ENCODE assay signal across 9 cellular contexts in the genomic region with DNA sequence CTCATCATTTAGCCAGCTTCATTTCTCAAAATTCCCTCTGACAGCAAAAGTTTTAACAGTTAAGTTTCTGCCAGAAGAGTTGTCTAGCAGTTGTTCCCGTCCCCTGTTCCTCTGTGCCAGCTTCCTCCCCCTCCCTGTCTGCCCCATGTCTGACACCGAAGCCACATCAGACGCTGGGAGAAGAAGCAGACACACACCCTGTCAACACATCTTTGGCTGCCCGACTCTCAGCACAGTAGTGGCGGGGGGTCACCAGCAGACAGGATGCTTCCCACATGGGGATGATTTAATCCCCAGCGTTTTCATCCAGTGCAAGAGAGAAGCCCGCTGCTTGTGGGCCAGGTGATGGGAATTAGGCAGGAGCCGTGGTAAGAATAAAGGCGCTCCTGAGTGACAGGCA.
DNase-seq lines count a peak whose midpoint lies in the region; ATAC-seq and TF ChIP-seq lines count a peak whose summit lies in the region.
"Had no signal": no experiment of that assay in that cellular context is flagged by ENCODE, and none has a peak within 500 bp of the region (broad histone marks: within the 10 kb centered on the region; RNA-seq: fewer than 3 reads in every experiment).

No MANE protein-coding gene starts in this region.

- H3K4me1 Mint-ChIP-seq in osteocyte (ENCODE audit: unreplicated experiment), result peaks cover 13% of the 10 kb centered on the region

- no peaks in the 10 kb centered on the region for H3K79me2 ChIP-seq in hepatocyte

- no peak overlapping the region for H2AFZ ChIP-seq in hepatocyte

- H3K27me3 ChIP-seq in hepatocyte, result peaks cover 3% of the 10 kb centered on the region

- H3K27ac Mint-ChIP-seq in osteocyte (ENCODE audit: unreplicated experiment), result no peak overlapping the region

- no peak for ATAC-seq in GM18873 (IDR thresholded peaks at IDR 0.05; ENCODE audit: low FRiP score, unreplicated experiment)
- no peak for ATAC-seq in GM21515 (IDR thresholded peaks at IDR 0.05; ENCODE audit: unreplicated experiment)
- ATAC-seq in HG02798 (IDR thresholded peaks at IDR 0.05; ENCODE audit: poor library complexity, unreplicated experiment), result no peak
- ATAC-seq: GM12878 had no signal

- H3K9me2 ChIP-seq in hepatocyte (replicated peaks; ENCODE audit: insufficient read depth), result no peaks in the 10 kb centered on the region

- no peak overlapping the region for H3K4me3 ChIP-seq in Jurkat, Clone E6-1 (ENCODE audit: low read length)
- no peak overlapping the region for H3K4me3 ChIP-seq in hepatocyte
- H3K4me3 ChIP-seq: GM12878 had no signal

- peak overlapping the region; percentile 38 for H3K4me2 ChIP-seq in hepatocyte

- H3K4me3 Mint-ChIP-seq in osteocyte (ENCODE audit: unreplicated experiment), result no peak overlapping the region

- H3K36me3 Mint-ChIP-seq in osteocyte (ENCODE audit: unreplicated experiment), result peaks cover 3% of the 10 kb centered on the region

- DNase-seq in Jurkat, Clone E6-1 (ENCODE audit: low read depth, low spot score), result peak; percentile 53
- peak; percentile 63 for DNase-seq in activated effector memory CD4-positive, alpha-beta T cell treated with anti-CD3 and anti-CD28 coated beads, Interleukin-2, amount 50 U/mL, for 16 hours
- DNase-seq in hepatocyte (ENCODE audit: low spot score) (no peak), osteocyte (ENCODE audit: extremely low spot score, unreplicated experiment) (no peak)
- DNase-seq in stimulated activated CD4-positive, alpha-beta T cell treated with anti-CD3 and anti-CD28 coated beads, Interleukin-1b, Interleukin-23, amount 100 ng/mL, for 48 hours, result peak; percentile 30

- H3K36me3 ChIP-seq in hepatocyte (replicated peaks; ENCODE audit: insufficient read depth, low read depth), result no peaks in the 10 kb centered on the region

- H3K9me3 ChIP-seq in hepatocyte (ENCODE audit: low read depth), result no peaks in the 10 kb centered on the region

- 18% methylated on average over 9 of the region's 9 CpGs for WGBS in hepatocyte (ENCODE audit: low lambda C conversion rate, missing lambda C conversion rate)

- no peak overlapping the region for H3K27ac ChIP-seq in hepatocyte

- no peak for TF ChIP-seq CTCF in hepatocyte (IDR thresholded peaks at IDR 0.05; ENCODE audit: poor library complexity)
- no peak for TF ChIP-seq CTCF in osteocyte (IDR thresholded peaks at IDR 0.05)

- H3K9me3 Mint-ChIP-seq in osteocyte (ENCODE audit: unreplicated experiment), result peaks cover 21% of the 10 kb centered on the region

- H3K4me1 ChIP-seq in hepatocyte (ENCODE audit: insufficient read depth), result no peaks in the 10 kb centered on the region

- no peaks in the 10 kb centered on the region for H4K20me1 ChIP-seq in hepatocyte (ENCODE audit: insufficient read depth, poor library complexity, severe bottlenecking)

- H3K27me3 Mint-ChIP-seq in osteocyte (ENCODE audit: unreplicated experiment), result peaks cover 5% of the 10 kb centered on the region

Comparison
In these comparisons a context has a peak if more than half of its experiments do, and no peak if none do; other contexts are left out.
1. DNase-seq: peak in Jurkat, Clone E6-1 (single experiment), activated effector memory CD4-positive, alpha-beta T cell treated with anti-CD3 and anti-CD28 coated beads, Interleukin-2, amount 50 U/mL, for 16 hours (single experiment) and stimulated activated CD4-positive, alpha-beta T cell treated with anti-CD3 and anti-CD28 coated beads, Interleukin-1b, Interleukin-23, amount 100 ng/mL, for 48 hours (single experiment); none in hepatocyte (single experiment) and osteocyte (single experiment).